In the genomic region with DNA sequence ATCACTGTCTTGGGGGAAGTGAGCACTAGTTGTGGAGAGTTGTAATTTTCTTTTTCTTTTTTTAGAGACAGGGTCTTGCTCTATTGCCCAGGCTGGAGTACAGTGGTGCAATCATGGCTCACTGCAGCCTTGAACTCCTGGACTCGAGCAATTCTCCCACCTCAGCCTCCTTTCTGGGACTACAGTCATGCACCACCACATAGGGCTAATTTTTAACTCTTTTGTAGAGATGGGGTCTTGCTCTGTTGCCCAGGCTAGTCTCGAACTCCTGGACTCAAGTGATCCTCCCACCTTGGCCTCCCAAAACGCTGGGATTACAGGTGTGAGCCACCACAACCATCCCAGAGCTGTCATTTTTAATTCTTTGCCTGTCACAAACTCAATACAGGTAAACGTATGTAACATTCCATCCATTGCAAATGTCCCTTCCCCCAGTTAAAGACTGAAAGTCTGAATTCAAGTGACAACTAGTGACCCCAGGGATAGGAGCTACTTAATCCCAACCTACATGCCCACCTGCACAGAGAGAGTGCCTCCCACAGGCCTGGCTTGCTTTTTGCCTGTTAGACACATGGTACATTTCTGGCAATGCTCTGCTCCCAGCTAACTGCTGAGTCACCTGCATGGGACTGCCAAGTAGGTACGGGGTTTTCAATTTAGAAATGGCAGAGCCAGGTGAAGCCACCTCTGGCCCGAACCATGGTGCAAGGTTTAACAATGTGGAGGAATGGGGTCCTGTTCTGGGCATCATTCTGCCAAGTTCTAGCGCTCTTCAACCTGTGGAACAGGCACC, we compare ENCODE assay signal across 21 cellular contexts.
"Had no signal": no experiment of that assay in that cellular context is flagged by ENCODE, and none has a peak within 500 bp of the region (broad histone marks: within the 10 kb centered on the region; RNA-seq: fewer than 3 reads in every experiment).

No MANE protein-coding gene starts in this region.

- H3K27me3 ChIP-seq: gastrocnemius medialis, heart right ventricle, testis, upper lobe of left lung had no signal

- H3K4me3 ChIP-seq: gastrocnemius medialis, heart right ventricle, left ventricle myocardium inferior, testis, upper lobe of left lung had no signal

- H3K4me1 ChIP-seq: gastrocnemius medialis had no signal

- H3K27ac ChIP-seq: epithelial cell of prostate, gastrocnemius medialis, heart right ventricle, left ventricle myocardium inferior, testis had no signal

- H3K36me3 ChIP-seq: gastrocnemius medialis, heart right ventricle, left ventricle myocardium inferior, upper lobe of left lung had no signal

- H3K9me3 ChIP-seq: gastrocnemius medialis, heart right ventricle, left ventricle myocardium inferior, testis, upper lobe of left lung had no signal

- DNase-seq: activated CD4-positive, alpha-beta T cell treated with anti-CD3 and anti-CD28 coated beads for 1 hour; activated CD4-positive, alpha-beta T cell treated with anti-CD3 and anti-CD28 coated beads, Interleukin-2, amount 50 U/mL, for 4 hours; activated naive CD4-positive, alpha-beta T cell treated with Interleukin-2 at 50 U/mL for 16 hours; activated naive CD8-positive, alpha-beta T cell treated with anti-CD3 and anti-CD28 coated beads, Interleukin-2, amount 50 U/mL, for 24 hours; activated T-cell treated with anti-CD3 and anti-CD28 coated beads for 4 hours; aorta; dermis blood vessel endothelial cell; effector memory CD8-positive, alpha-beta T cell; gastrocnemius medialis; heart right ventricle; left ventricle myocardium inferior; mesendoderm; posterior cingulate gyrus; stimulated activated CD4-positive, alpha-beta T cell treated with anti-CD3 and anti-CD28 coated beads, Interleukin-4, amount 100 ng/mL, for 4 hours; stimulated activated CD8-positive, alpha-beta memory T cell treated with anti-CD3 and anti-CD28 coated beads, Interleukin-4, amount 100 ng/mL, for 48 hours; stimulated activated naive CD8-positive, alpha-beta T cell treated with anti-CD3 and anti-CD28 coated beads, Interleukin-15, Interleukin-2, amounts not matched to agents 100 U/mL and 50 U/mL, for 24 hours; T-helper 9 cell; testis had no signal

- ATAC-seq: activated naive CD8-positive, alpha-beta T cell treated with anti-CD3 and anti-CD28 coated beads, Interleukin-2, amount 50 U/mL, for 24 hours; effector memory CD8-positive, alpha-beta T cell; gastrocnemius medialis; heart right ventricle; natural killer cell treated with Interleukin-12 subunit alpha and Interleukin-12 subunit beta and Interleukin-15 and Interleukin-18, amount 100 ng/mL, for 72 hours; stimulated activated naive CD8-positive, alpha-beta T cell treated with anti-CD3 and anti-CD28 coated beads, Interleukin-15, Interleukin-2, amounts not matched to agents 100 U/mL and 50 U/mL, for 24 hours had no signal
